ENCODE assay signal across 8 cellular contexts in genomic region chr3:25427155-25428002, GRCh38. TPM values are rescaled to one million over a fixed set of nuclear protein-coding genes. Genes with fewer than 3 reads are reported as not detected.
DNase-seq lines count a peak whose midpoint lies in the region; ATAC-seq and TF ChIP-seq lines count a peak whose summit lies in the region.

No MANE protein-coding gene starts in this region.

- H2BK120ac ChIP-seq in IMR-90 (ENCODE audit: low read depth, low read length) = no peak overlapping the region

- H2BK15ac ChIP-seq in IMR-90 (ENCODE audit: low read depth, low read length) = no peak overlapping the region

- H4K8ac ChIP-seq in IMR-90 (ENCODE audit: low read depth in 2 of 2, low read length in 2 of 2) = peak overlapping the region in 1 of 2 experiments; percentile 67; a peak in 1 of 4 replicates

- no peaks in the 10 kb centered on the region for H4K20me1 ChIP-seq in IMR-90 (ENCODE audit: insufficient read depth, low read length)

- no peak overlapping the region for H3K14ac ChIP-seq in IMR-90 (replicated peaks; ENCODE audit: low read depth, low read length)

- H4K91ac ChIP-seq in IMR-90 (ENCODE audit: insufficient read depth, low read depth, low read length) = no peak overlapping the region

- H3K23ac ChIP-seq in IMR-90 (ENCODE audit: low read depth, low read length) = peak overlapping the region; percentile 15; the same call in 1 of the 2 replicates

- intact Hi-C loops in IMR-90 (cut with micrococcal nuclease) (no loop called here), right lobe of liver (cut with DNase I) (no loop called here)

- POLR2A ChIA-PET in IMR-90 (lab: Charles Lee; ENCODE audit: unreplicated experiment) = no interaction called here

- no peak overlapping the region for H4K5ac ChIP-seq in IMR-90 (ENCODE audit: low read depth, low read length)

- H3K4me3 ChIP-seq in IMR-90 (ENCODE audit: insufficient read depth, low read depth, low read length) = peak overlapping the region; percentile 52
- peak overlapping the region; percentile 87 for H3K4me3 ChIP-seq in coronary artery
- H3K4me3 ChIP-seq in right lobe of liver = peak overlapping the region; percentile 57 to 67 (median 61)

- H3K27ac ChIP-seq in IMR-90 (ENCODE audit: insufficient read depth, low read length) (no peak overlapping the region; the same call in 1 of the 2 replicates), coronary artery (peak overlapping the region; percentile 93 to 96), right lobe of liver (peak overlapping the region; percentile 90 to 98 (median 95)), temporal lobe (ENCODE audit: low read depth, low read length) (peak overlapping the region; percentile 69)

- 20% methylated on average over 2 of the region's 19 CpGs; no CpG with 5 or more reads in 1 of the 2 experiments for WGBS in IMR-90 (ENCODE audit: extremely low coverage in 2 of 2, insufficient read length in 1 of 2), 2 experiments
- WGBS in right lobe of liver (ENCODE audit: insufficient coverage, low coverage, low lambda C conversion rate, missing lambda C conversion rate) = 5% methylated on average over 19 of the region's 19 CpGs

- peak overlapping the region; percentile 75 for H2AFZ ChIP-seq in IMR-90 (replicated peaks; ENCODE audit: low read length, poor library complexity)

- no peak overlapping the region for H2BK5ac ChIP-seq in IMR-90 (ENCODE audit: low read depth, low read length, poor library complexity, severe bottlenecking)

- DNase-seq in IMR-90 = no peak
- DNase-seq in coronary artery (ENCODE audit: low spot score) = no peak
- DNase-seq in right lobe of liver = no peak
- DNase-seq in KBM-7 = no peak
- DNase-seq in activated CD4-positive, alpha-beta T cell treated with anti-CD3 and anti-CD28 coated beads, Interleukin-2, amount 50 U/mL, for 48 hours = no peak
- DNase-seq in RPMI8226 = no peak

- in situ Hi-C loops in IMR-90 (cut with MboI; ENCODE audit: low sequenced_read_pairs) = no loop called here
- in situ Hi-C loops in KBM-7 (cut with MboI; ENCODE audit: low pct_unique_long_range_greater_than_20kb, low sequenced_read_pairs) = no loop called here

- no peaks in the 10 kb centered on the region for H3K79me1 ChIP-seq in IMR-90 (ENCODE audit: low read depth in 1 of 2, low read length in 2 of 2)

- no peak overlapping the region for H2BK20ac ChIP-seq in IMR-90 (ENCODE audit: low read depth, low read length)

- no peaks in the 10 kb centered on the region for H3K9me1 ChIP-seq in IMR-90 (ENCODE audit: insufficient read depth, low read length)

- H3K9me3 ChIP-seq in IMR-90 (ENCODE audit: control insufficient read depth, insufficient read depth, low read length) (no peaks in the 10 kb centered on the region), right lobe of liver (no peaks in the 10 kb centered on the region)

- ATAC-seq in IMR-90 (ENCODE audit: low read depth) (peak; percentile 45), right lobe of liver (peak; percentile 9 to 38 (median 28)), HG03175 (IDR thresholded peaks at IDR 0.05; ENCODE audit: unreplicated experiment) (no peak)

- no peak overlapping the region for H3K56ac ChIP-seq in IMR-90 (ENCODE audit: extremely low read depth, insufficient read depth, low read length)

- H2AK5ac ChIP-seq in IMR-90 (ENCODE audit: low read depth, low read length) = no peak overlapping the region

- H3K27me3 ChIP-seq in IMR-90 (ENCODE audit: control insufficient read depth, insufficient read depth, low read length) (peaks cover 25% of the 10 kb centered on the region), right lobe of liver (no peaks in the 10 kb centered on the region)

- TF ChIP-seq POLR2A in IMR-90 (IDR thresholded peaks at IDR 0.05; ENCODE audit: low read depth, low read length) = no peak
- no peak for TF ChIP-seq POLR2A in right lobe of liver (IDR thresholded peaks at IDR 0.05)

- H2AK9ac ChIP-seq in IMR-90 (replicated peaks; ENCODE audit: low read depth, low read length, poor library complexity) = no peak overlapping the region

- CTCF ChIA-PET in IMR-90 (lab: Yijun Ruan, JAX) = interaction anchor here (0.6 to 1.0 kb wide), 2 partner anchors 15 to 802 kb away, joined by 3 read pairs; no protein-coding TSS in a partner anchor

- no peak for TF ChIP-seq CTCF in IMR-90 (conservative IDR thresholded peaks at IDR 0.05; ENCODE audit: low read depth, low read length)
- no peak for TF ChIP-seq CTCF in coronary artery (IDR thresholded peaks at IDR 0.05)
- TF ChIP-seq CTCF in right lobe of liver (IDR thresholded peaks at IDR 0.05) = no peak

- H3K9ac ChIP-seq in IMR-90 (ENCODE audit: low read depth, low read length) = peak overlapping the region; percentile 72

- no peak for TF ChIP-seq RAD21 in IMR-90 (IDR thresholded peaks at IDR 0.05; ENCODE audit: low read length)

- H3K18ac ChIP-seq in IMR-90 (ENCODE audit: low read depth, low read length) = no peak overlapping the region

- H3K36me3 ChIP-seq in IMR-90 (ENCODE audit: control insufficient read depth, insufficient read depth, low read length) (no peaks in the 10 kb centered on the region), right lobe of liver (no peaks in the 10 kb centered on the region)

- H3K4me1 ChIP-seq in IMR-90 (ENCODE audit: control insufficient read depth, insufficient read depth, low read length) (no peaks in the 10 kb centered on the region), right lobe of liver (peaks cover 0 to 6% (median 0%) of the 10 kb centered on the region in 4 donors)

- dilution Hi-C loops in IMR-90 (cut with HindIII; ENCODE audit: low sequenced_read_pairs, unreplicated experiment) = no loop called here

- BruUV-seq in IMR-90 (replicated peaks; lab: Mats Ljungman, UMichigan) = no TSS peak

- no peak overlapping the region for H3K4ac ChIP-seq in IMR-90 (ENCODE audit: low read depth, low read length)

- peak overlapping the region; percentile 69 for H3K4me2 ChIP-seq in IMR-90 (ENCODE audit: low read depth, low read length)

TF ChIP-seq in IMR-90, 13 proteins besides CTCF, POLR2A, EP300 and RAD21:
- TF ChIP-seq FOS (IDR thresholded peaks at IDR 0.05; ENCODE audit: low read depth, low read length) (no peak), RCOR1 (IDR thresholded peaks at IDR 0.05; ENCODE audit: insufficient replicate concordance, low read length) (no peak), MAZ (IDR thresholded peaks at IDR 0.05; ENCODE audit: borderline replicate concordance, low read depth, low read length) (no peak), CHD1 (IDR thresholded peaks at IDR 0.05; ENCODE audit: low read depth, low read length) (no peak), MAFK (IDR thresholded peaks at IDR 0.05; ENCODE audit: low read depth, low read length) (no peak), BHLHE40 (IDR thresholded peaks at IDR 0.05; ENCODE audit: low read depth, low read length) (no peak), USF2 (IDR thresholded peaks at IDR 0.05; ENCODE audit: low read depth, low read length) (no peak), CEBPB (IDR thresholded peaks at IDR 0.05; ENCODE audit: low read depth, low read length) (no peak), SMC3 (IDR thresholded peaks at IDR 0.05; ENCODE audit: low read depth, low read length) (no peak), RFX5 (IDR thresholded peaks at IDR 0.05; ENCODE audit: low read depth, low read length) (no peak), NFE2L2 (IDR thresholded peaks at IDR 0.05; ENCODE audit: low read depth, low read length) (no peak), MXI1 (IDR thresholded peaks at IDR 0.05; ENCODE audit: borderline replicate concordance, low read depth, low read length) (no peak), ELK1 (IDR thresholded peaks at IDR 0.05; ENCODE audit: borderline replicate concordance, low read depth, low read length) (no peak)

RNA-seq across cellular contexts. Expression of gene RARB, which starts 0.7 kb away (rescaled TPM):
- 1.4 TPM in 2 replicates for total RNA-seq in IMR-90 (2012; rRNA removed)
- polyA plus RNA-seq in IMR-90 (2012; rRNA removed) = 0.52 and 0.53 TPM in 2 replicates
- 0.14 and 0.45 TPM in 2 replicates for polyA plus RNA-seq in IMR-90 (2012; cell fraction: cytosol; rRNA removed)
- 0.10 and 0.48 TPM in 2 replicates for polyA plus RNA-seq in IMR-90 (2012; cell fraction: nucleus; rRNA removed; ENCODE audit: low replicate concordance)
- 1 to 10 TPM; 1.2 to 2.8 (median 2.1) TPM for total RNA-seq in right lobe of liver
- total RNA-seq in temporal lobe = 8.1 TPM
